Comparison of ENCODE assay signal across 8 cellular contexts in the genomic region with DNA sequence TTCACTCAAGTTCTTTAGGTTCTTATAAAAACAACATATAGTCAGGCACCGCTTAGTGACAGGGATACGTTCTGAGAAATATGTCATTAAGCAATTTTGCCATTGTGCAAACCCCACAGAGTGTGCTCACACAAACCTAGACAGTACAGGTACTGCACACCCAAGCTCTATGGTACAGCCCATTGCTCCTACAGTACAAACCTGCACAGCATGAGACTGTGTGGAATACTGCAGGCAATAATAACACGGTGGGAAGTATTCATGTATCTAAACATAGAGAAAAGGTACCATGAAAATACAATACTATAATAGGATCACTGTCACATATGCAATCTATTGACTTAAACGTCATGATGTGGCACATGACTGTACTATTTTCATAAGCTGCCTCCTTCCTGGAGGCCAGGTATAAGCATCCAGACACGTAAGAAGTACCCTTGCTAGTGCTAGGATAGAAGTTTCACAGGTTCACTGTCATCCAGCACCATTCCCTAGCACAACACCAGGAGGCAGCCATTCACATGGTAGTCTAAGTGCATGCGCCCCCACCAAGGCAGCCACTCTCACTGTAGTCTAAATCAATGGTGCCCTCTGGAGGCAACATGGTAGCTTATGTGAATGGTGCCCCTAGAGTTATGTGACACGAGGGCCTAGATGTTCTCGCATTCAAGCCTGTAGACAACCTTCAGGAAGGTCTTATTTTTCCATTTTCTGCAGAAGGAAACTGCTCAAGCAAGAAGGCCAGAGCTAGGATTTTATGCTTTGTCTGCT.
DNase-seq lines count a peak whose midpoint lies in the region; ATAC-seq, FAIRE-seq and TF ChIP-seq lines count a peak whose summit lies in the region.

No MANE protein-coding gene starts in this region.

- CTCF ChIA-PET in OCI-LY7 (lab: Charles Lee; ENCODE audit: unreplicated experiment), result no interaction called here

- H3K27ac ChIP-seq in OCI-LY7 (ENCODE audit: low read depth, low read length, poor library complexity, severe bottlenecking), result no peak overlapping the region

- H3K79me2 ChIP-seq in OCI-LY7 (ENCODE audit: insufficient read depth, low read depth, low read length), result no peaks in the 10 kb centered on the region

- no peak overlapping the region for H2AFZ ChIP-seq in OCI-LY7 (ENCODE audit: low read length)

- no peaks in the 10 kb centered on the region for H3K36me3 ChIP-seq in OCI-LY7 (ENCODE audit: insufficient read depth, low read length)

- H3K4me1 ChIP-seq in OCI-LY7 (ENCODE audit: insufficient read depth, low read length, poor library complexity, severe bottlenecking), result no peaks in the 10 kb centered on the region

- POLR2A ChIA-PET in OCI-LY7 (lab: Charles Lee), result no interaction called here

- TF ChIP-seq CTCF in AG09319 (IDR thresholded peaks at IDR 0.05; ENCODE audit: low read depth, low read length), result peak; percentile 38
- peak; percentile 63 for TF ChIP-seq CTCF in OCI-LY7 (conservative IDR thresholded peaks at IDR 0.05; ENCODE audit: low read length)

- no peaks in the 10 kb centered on the region for H3K9me2 ChIP-seq in OCI-LY7 (ENCODE audit: insufficient read depth, low read length)

- no peak overlapping the region for H3K4me2 ChIP-seq in OCI-LY7 (ENCODE audit: low read length)

- no peak for DNase-seq in AG09319 (ENCODE audit: extremely low read depth, low read depth)
- DNase-seq in GM18507 (ENCODE audit: extremely low spot score, insufficient read length, low read depth), result no peak
- DNase-seq in OCI-LY7 (ENCODE audit: low spot score), result peak; percentile 34
- DNase-seq in fibroblast of peridontal ligament (ENCODE audit: extremely low read depth), result peak; percentile 44
- DNase-seq in globus pallidus (ENCODE audit: low spot score), result no peak
- no peak for DNase-seq in activated gamma-delta T cell treated with Interleukin-2 at 50 U/mL for 16 hours
- no peak for DNase-seq in NCI-H2029 (lab: John Stamatoyannopoulos, UW)

- H3K9me3 ChIP-seq in OCI-LY7 (ENCODE audit: low read length), result no peaks in the 10 kb centered on the region

- no peak for ATAC-seq in GM21515 (IDR thresholded peaks at IDR 0.05; ENCODE audit: unreplicated experiment)

- no peaks in the 10 kb centered on the region for H4K20me1 ChIP-seq in OCI-LY7 (ENCODE audit: insufficient read depth, low read length)

- FAIRE-seq in GM18507 (lab: Jason Lieb, UNC), result peak; percentile 44

- no peak overlapping the region for H3K4me3 ChIP-seq in OCI-LY7 (ENCODE audit: low read depth, low read length, poor library complexity, severe bottlenecking)

- intact Hi-C loops in OCI-LY7 (cut with micrococcal nuclease; ENCODE audit: unreplicated experiment), result loop anchor here (5.0 to 10.0 kb wide), 2 partner anchors 142 to 289 kb away; no protein-coding TSS in a partner anchor

- BruUV-seq in OCI-LY7 (replicated peaks; lab: Mats Ljungman, UMichigan), result no TSS peak

Comparison
In these comparisons a context has a peak if more than half of its experiments do, and no peak if none do; other contexts are left out.
1. DNase-seq: peak in OCI-LY7 (single experiment) and fibroblast of peridontal ligament (single experiment); none in AG09319 (single experiment), GM18507 (single experiment), globus pallidus (single experiment), activated gamma-delta T cell treated with Interleukin-2 at 50 U/mL for 16 hours (single experiment) and NCI-H2029 (single experiment).